In genomic region chr22:41446639-41447434, GRCh38 we compare ENCODE assay signal across 1 cellular context.
TF ChIP-seq lines count a peak whose summit lies in the region.

TSS of gene TOB2 (minus strand) at chr22:41446801. CDS start at chr22:41437345, 9,456 bp downstream.

TF ChIP-seq in GM12878, 131 proteins besides CTCF, POLR2A, EP300 and RAD21 (continued from another document and continues in another):
- TF ChIP-seq IRF3 (IDR thresholded peaks at IDR 0.05) (peak; percentile 36; the same call in 1 of the 2 replicates), ESRRA (IDR thresholded peaks at IDR 0.05; ENCODE audit: low read length) (peak; percentile 22; the same call in 1 of the 2 replicates), SMAD1 (IDR thresholded peaks at IDR 0.05; ENCODE audit: low read depth, partially characterized antibody) (peak; percentile 94), POU2F2 (IDR thresholded peaks at IDR 0.05; ENCODE audit: borderline replicate concordance, low read depth, low read length) (peak; percentile 95), NFYA (IDR thresholded peaks at IDR 0.05; ENCODE audit: borderline replicate concordance, low read depth, low read length) (no peak), NR2C1 (IDR thresholded peaks at IDR 0.05) (peak; percentile 69), TCF7 (IDR thresholded peaks at IDR 0.05; ENCODE audit: borderline replicate concordance) (no peak), MAX (IDR thresholded peaks at IDR 0.05; ENCODE audit: low read depth, low read length) (peak; percentile 77; the same call in 1 of the 2 replicates), MTA2 (IDR thresholded peaks at IDR 0.05; ENCODE audit: low read depth) (0 out of 2 replicates have a peak, but pooled peaks have one; percentile 41), NBN (IDR thresholded peaks at IDR 0.05) (peak; percentile 97), RELA (IDR thresholded peaks at IDR 0.05; ENCODE audit: borderline replicate concordance, partially characterized antibody) (peak; percentile 58), SUPT20H (IDR thresholded peaks at IDR 0.05; ENCODE audit: borderline replicate concordance, control insufficient read depth, low read depth, low read length) (no peak), ZNF274 (IDR thresholded peaks at IDR 0.05; ENCODE audit: insufficient read depth, insufficient read length) (no peak), KDM1A (IDR thresholded peaks at IDR 0.05; ENCODE audit: borderline replicate concordance) (no peak), CBX5 (IDR thresholded peaks at IDR 0.05; ENCODE audit: low read depth) (no peak), YY1 (IDR thresholded peaks at IDR 0.05; ENCODE audit: low read depth, low read length) (peak; percentile 89), NKRF (conservative IDR thresholded peaks at IDR 0.05) (peak; percentile 85), CUX1 (IDR thresholded peaks at IDR 0.05; ENCODE audit: insufficient replicate concordance, low read depth, low read length) (peak; percentile 50), TARDBP (IDR thresholded peaks at IDR 0.05; ENCODE audit: borderline replicate concordance) (peak; percentile 95), ATF3 (IDR thresholded peaks at IDR 0.05; ENCODE audit: borderline replicate concordance, extremely low read depth, low read depth, low read length) (no peak), SREBF2 (IDR thresholded peaks at IDR 0.05; ENCODE audit: low read length) (0 out of 2 replicates have a peak, but pooled peaks have one; percentile 13), CHD2 (IDR thresholded peaks at IDR 0.05; ENCODE audit: borderline replicate concordance, low read depth, low read length) (peak; percentile 98), TCF12 (IDR thresholded peaks at IDR 0.05; ENCODE audit: low read depth, low read length) (peak; percentile 77), HSF1 (IDR thresholded peaks at IDR 0.05; ENCODE audit: low read depth, low read length) (no peak), ZNF24 (IDR thresholded peaks at IDR 0.05) (no peak; the same call in 1 of the 2 replicates), TBL1XR1 (IDR thresholded peaks at IDR 0.05; ENCODE audit: low read depth, low read length) (peak; percentile 84), ZNF622 (IDR thresholded peaks at IDR 0.05) (no peak), PRDM15 (CRISPR knock-in tag; IDR thresholded peaks at IDR 0.05) (no peak), ZBTB4 (CRISPR knock-in tag; IDR thresholded peaks at IDR 0.05) (no peak), CBX3 (IDR thresholded peaks at IDR 0.05; ENCODE audit: borderline replicate concordance, low read depth) (no peak), SMAD5 (IDR thresholded peaks at IDR 0.05; ENCODE audit: low read depth) (peak; percentile 98), E2F4 (IDR thresholded peaks at IDR 0.05; ENCODE audit: low read depth, low read length) (no peak), HDGF (IDR thresholded peaks at IDR 0.05) (peak; percentile 91), PBX3 (IDR thresholded peaks at IDR 0.05; ENCODE audit: insufficient replicate concordance, low read depth, low read length) (peak; percentile 91), EZH2 (IDR thresholded peaks at IDR 0.05; ENCODE audit: borderline replicate concordance, control insufficient read depth, low read depth, low read length) (no peak), BCL11A (IDR thresholded peaks at IDR 0.05; ENCODE audit: low read depth, low read length) (0 out of 2 replicates have a peak, but pooled peaks have one; percentile 48), MXI1 (IDR thresholded peaks at IDR 0.05; ENCODE audit: low read depth, low read length) (peak; percentile 67), JUND (IDR thresholded peaks at IDR 0.05; ENCODE audit: low read depth, low read length) (no peak)
